In genomic region chr1:237041795-237042466, GRCh38 we compare ENCODE assay signal across 8 cellular contexts. TPM values are rescaled to one million over a fixed set of nuclear protein-coding genes. Genes with fewer than 3 reads are reported as not detected.
DNase-seq lines count a peak whose midpoint lies in the region; ATAC-seq and TF ChIP-seq lines count a peak whose summit lies in the region.

TSS of gene RYR2 (plus strand) at chr1:237042184. CDS start at chr1:237042522, 338 bp downstream.

- H3K36me3 ChIP-seq in GM23338 (ENCODE audit: insufficient read depth) (no peaks in the 10 kb centered on the region), rectal smooth muscle tissue (ENCODE audit: control insufficient read depth, insufficient read depth, low read length) (no peaks in the 10 kb centered on the region)

- peak within 1 kb of the TSS; percentile 91 for H3K4me2 ChIP-seq in GM23338

- H3K36me3 Mint-ChIP-seq in GM23338 (ENCODE audit: low read depth) (peaks cover 5% of the 10 kb centered on the region; the same call in 1 of the 3 replicates), WTC11 (no peaks in the 10 kb centered on the region)

- H3K27ac ChIP-seq in GM23338 (ENCODE audit: low read depth) (no peak within 1 kb of the TSS), rectal smooth muscle tissue (ENCODE audit: low read depth, low read length) (peak within 1 kb of the TSS; percentile 61)

- H3K9me3 Mint-ChIP-seq in GM23338 (no peaks in the 10 kb centered on the region; the same call in 1 of the 3 replicates), WTC11 (no peaks in the 10 kb centered on the region)

- H3K27me3 Mint-ChIP-seq in GM23338 (ENCODE audit: insufficient read depth, low read depth, poor library complexity): peaks cover 29% of the 10 kb centered on the region
- peaks cover 36% of the 10 kb centered on the region for H3K27me3 Mint-ChIP-seq in WTC11 (ENCODE audit: low read depth)

- TF ChIP-seq CTCF in GM23338 (conservative IDR thresholded peaks at IDR 0.05; ENCODE audit: low read depth in 2 of 2) (peak; percentile 54 to 82), WTC11 (IDR thresholded peaks at IDR 0.05) (no peak)

- H3K9ac ChIP-seq in rectal smooth muscle tissue (ENCODE audit: low read length): no peak within 1 kb of the TSS

- H3K4me1 Mint-ChIP-seq in GM23338: peaks cover 26% of the 10 kb centered on the region
- H3K4me1 Mint-ChIP-seq in WTC11: peaks cover 19% of the 10 kb centered on the region

- no peaks in the 10 kb centered on the region for H4K20me1 ChIP-seq in GM23338 (replicated peaks; ENCODE audit: insufficient read depth)

- H3K27ac Mint-ChIP-seq in GM23338: no peak within 1 kb of the TSS
- H3K27ac Mint-ChIP-seq in WTC11: no peak within 1 kb of the TSS

- peak within 1 kb of the TSS; percentile 70 for H3K4me3 ChIP-seq in GM23338
- peak within 1 kb of the TSS; percentile 70 for H3K4me3 ChIP-seq in rectal smooth muscle tissue (ENCODE audit: low read length)

- peak; percentile 91 for DNase-seq in GM23338 (ENCODE audit: low spot score)
- peak; percentile 84 for DNase-seq in WTC11 (ENCODE audit: low spot score)
- DNase-seq in left cardiac atrium: peak; percentile 54
- DNase-seq in NCI-H1694 treated with DMSO at 0.1 percent for 48 hours (lab: John Stamatoyannopoulos, UW): no peak
- no peak for DNase-seq in pons (ENCODE audit: low spot score)

- peak within 1 kb of the TSS; percentile 82 for H3K4me3 Mint-ChIP-seq in GM23338
- H3K4me3 Mint-ChIP-seq in WTC11: peak within 1 kb of the TSS; percentile 79

- H3K27me3 ChIP-seq in GM23338 (ENCODE audit: insufficient read depth) (peaks cover 48% of the 10 kb centered on the region), rectal smooth muscle tissue (ENCODE audit: control insufficient read depth, insufficient read depth, low read length) (peaks cover 6% of the 10 kb centered on the region)

- CTCF ChIA-PET in WTC11 (lab: Charles Lee): interaction anchor here (0.6 to 1.9 kb wide), 25 partner anchors 10 to 520 kb away, joined by 3 to 16 read pairs (median 4); partner anchors contain the start of gene HEATR1

- H3K4me1 ChIP-seq in GM23338 (ENCODE audit: insufficient read depth) (peaks cover 41% of the 10 kb centered on the region), rectal smooth muscle tissue (ENCODE audit: control insufficient read depth, insufficient read depth, low read length) (peaks cover 3% of the 10 kb centered on the region)

- H3F3A ChIP-seq in GM23338 (replicated peaks; ENCODE audit: low read depth): peaks cover 5% of the 10 kb centered on the region; the same call in 1 of the 2 replicates

- intact Hi-C loops in left cardiac atrium (cut with DNase I): loop anchor here in 1 of 2 donors (10.0 kb wide), 1 partner anchor 47 kb away; no protein-coding TSS in a partner anchor

- POLR2A ChIA-PET in WTC11 (lab: Charles Lee): interaction anchor here (0.8 to 1.4 kb wide), 2 partner anchors 9 to 29 kb away, joined by 3 to 4 read pairs; no protein-coding TSS in a partner anchor

- ATAC-seq in GM23338 (peak; percentile 76), WTC11 (peak; percentile 83), left cardiac atrium (peak; percentile 74 to 76), HG03565 (IDR thresholded peaks at IDR 0.05; ENCODE audit: unreplicated experiment) (no peak), HG03097 (IDR thresholded peaks at IDR 0.05; ENCODE audit: low FRiP score, unreplicated experiment) (no peak)

- peaks cover 35% of the 10 kb centered on the region for H3K79me2 ChIP-seq in GM23338 (replicated peaks; ENCODE audit: insufficient read depth)

- peak within 1 kb of the TSS; percentile 83; the same call in 1 of the 2 replicates for H2AFZ ChIP-seq in GM23338

- H3K9me2 ChIP-seq in GM23338 (ENCODE audit: insufficient read depth): no peaks in the 10 kb centered on the region

TF ChIP-seq in GM23338, 12 proteins besides CTCF, POLR2A, EP300 and RAD21:
- TF ChIP-seq POLR2AphosphoS5 (IDR thresholded peaks at IDR 0.05; ENCODE audit: low read depth): peak; percentile 80
- TF ChIP-seq REST (IDR thresholded peaks at IDR 0.05; ENCODE audit: unreplicated experiment): no peak

TF ChIP-seq in WTC11, 78 proteins besides CTCF, POLR2A, EP300 and RAD21:
- TF ChIP-seq CBFB (CRISPR knock-in tag; IDR thresholded peaks at IDR 0.05; ENCODE audit: low read depth) (peak; percentile 73; the same call in 1 of the 2 replicates), GTF2I (CRISPR knock-in tag; conservative IDR thresholded peaks at IDR 0.05) (no peak), ZNF416 (CRISPR knock-in tag; IDR thresholded peaks at IDR 0.05) (0 out of 2 replicates have a peak, but pooled peaks have one; percentile 2), ZBTB21 (CRISPR knock-in tag; IDR thresholded peaks at IDR 0.05; ENCODE audit: borderline replicate concordance) (peak; percentile 78; the same call in 1 of the 2 replicates), NR3C1 (CRISPR knock-in tag; conservative IDR thresholded peaks at IDR 0.05; ENCODE audit: low read depth) (0 out of 2 replicates have a peak, but pooled peaks have one; percentile 15), ZNF423 (CRISPR knock-in tag; IDR thresholded peaks at IDR 0.05) (peak; percentile 68), SMAD3 (CRISPR knock-in tag; IDR thresholded peaks at IDR 0.05; ENCODE audit: borderline replicate concordance) (0 out of 2 replicates have a peak, but pooled peaks have one; percentile 49), SMAD4 (CRISPR knock-in tag; IDR thresholded peaks at IDR 0.05) (no peak), ETV6 (CRISPR knock-in tag; IDR thresholded peaks at IDR 0.05) (peak; percentile 74; the same call in 1 of the 2 replicates), IRF2 (CRISPR knock-in tag; IDR thresholded peaks at IDR 0.05; ENCODE audit: borderline replicate concordance, low read depth) (no peak), MAX (CRISPR knock-in tag; IDR thresholded peaks at IDR 0.05) (no peak), GABPB1 (CRISPR knock-in tag; IDR thresholded peaks at IDR 0.05) (no peak), FOXP4 (CRISPR knock-in tag; IDR thresholded peaks at IDR 0.05) (0 out of 2 replicates have a peak, but pooled peaks have one; percentile 16), KAT7 (CRISPR knock-in tag; IDR thresholded peaks at IDR 0.05; ENCODE audit: borderline replicate concordance) (peak; percentile 68; the same call in 1 of the 2 replicates), SP1 (CRISPR knock-in tag; conservative IDR thresholded peaks at IDR 0.05) (0 out of 2 replicates have a peak, but pooled peaks have one; percentile 46), FOXJ3 (CRISPR knock-in tag; IDR thresholded peaks at IDR 0.05; ENCODE audit: borderline replicate concordance) (no peak)

RNA-seq across cellular contexts. Expression of gene RYR2, which starts in this region (rescaled TPM):
- total RNA-seq in GM23338 (2014; rRNA removed; shearing (Covaris generic)): 6.7 and 10.0 TPM in 2 replicates
- 1.7 and 8.9 TPM in 2 replicates for polyA plus RNA-seq in GM23338 (2016; fragmentation: Nextera tagmentation; extraction: Ambion mirVana)
- total RNA-seq in WTC11 (2021) (5.9 to 7.9 TPM (median 6.0 TPM) in 3 replicates), left cardiac atrium (100 to 1,000 TPM; 433 to 446 TPM)

Comparison
In these comparisons a context has a peak if more than half of its experiments do, and no peak if none do; other contexts are left out.
1. RNA of gene RYR2 (total RNA-seq): 433 to 446 TPM in left cardiac atrium; 6.7 to 10.0 TPM in GM23338 and 5.9 to 7.9 TPM in WTC11; every median in the first group is over 10 times any median in the second.
2. ATAC-seq: peak in GM23338 (single experiment), WTC11 (single experiment) and left cardiac atrium (2 of 2); none in HG03565 (single experiment) and HG03097 (single experiment).
3. DNase-seq: peak in GM23338 (single experiment), WTC11 (single experiment) and left cardiac atrium (single experiment); none in NCI-H1694 treated with DMSO at 0.1 percent for 48 hours (single experiment) and pons (single experiment).